In genomic region chr13:105502193-105502592, GRCh38 we compare ENCODE assay signal across 19 cellular contexts. TPM values are rescaled to one million over a fixed set of nuclear protein-coding genes. Genes with fewer than 3 reads are reported as not detected.
DNase-seq lines count a peak whose midpoint lies in the region; ATAC-seq, FAIRE-seq and TF ChIP-seq lines count a peak whose summit lies in the region.
"Had no signal": no experiment of that assay in that cellular context is flagged by ENCODE, and none has a peak within 500 bp of the region (broad histone marks: within the 10 kb centered on the region; RNA-seq: fewer than 3 reads in every experiment).

No MANE protein-coding gene starts in this region.

- H3K36me3 Mint-ChIP-seq in activated T-cell treated with anti-CD3 and anti-CD28 coated beads, Interleukin-2, amount 50 U/mL, for 4 hours (ENCODE audit: insufficient read depth): no peaks in the 10 kb centered on the region

- no peak for TF ChIP-seq CTCF in endothelial cell of umbilical vein (IDR thresholded peaks at IDR 0.05; ENCODE audit: extremely low read depth in 1 of 2, insufficient read depth in 1 of 2, low read depth in 1 of 2, low read length in 2 of 2)

- BruUV-seq in endothelial cell of umbilical vein (replicated peaks; lab: Mats Ljungman, UMichigan): no TSS peak

- no peaks in the 10 kb centered on the region for H3K27me3 Mint-ChIP-seq in activated T-cell treated with anti-CD3 and anti-CD28 coated beads, Interleukin-2, amount 50 U/mL, for 4 hours (ENCODE audit: low read depth)
- H3K27me3 Mint-ChIP-seq: CD4-positive, alpha-beta T cell had no signal

- H3K9ac ChIP-seq in endothelial cell of umbilical vein (replicated peaks; ENCODE audit: extremely low read depth, insufficient read depth, low read length): no peak overlapping the region
- H3K9ac ChIP-seq: BLaER1 had no signal

- H3K4me1 Mint-ChIP-seq in activated T-cell treated with anti-CD3 and anti-CD28 coated beads, Interleukin-2, amount 50 U/mL, for 4 hours (ENCODE audit: low read depth): no peaks in the 10 kb centered on the region

- no peaks in the 10 kb centered on the region for H3K27me3 ChIP-seq in endothelial cell of umbilical vein (ENCODE audit: control insufficient read depth in 2 of 2, insufficient read depth in 2 of 2, low read length in 2 of 2)
- H3K27me3 ChIP-seq: BLaER1 had no signal

- dilution Hi-C loops in endothelial cell of umbilical vein (cut with MboI; ENCODE audit: extremely low pct_ligation_motif_present, low sequenced_read_pairs): no loop called here

- H3K9me3 Mint-ChIP-seq in activated T-cell treated with anti-CD3 and anti-CD28 coated beads, Interleukin-2, amount 50 U/mL, for 4 hours: no peaks in the 10 kb centered on the region
- H3K9me3 Mint-ChIP-seq: CD4-positive, alpha-beta T cell had no signal

- H2AFZ ChIP-seq in endothelial cell of umbilical vein (ENCODE audit: low read depth, low read length): no peak overlapping the region

- intact Hi-C loops in endothelial cell of umbilical vein (cut with micrococcal nuclease): no loop called here

- H4K20me1 ChIP-seq in endothelial cell of umbilical vein (replicated peaks; ENCODE audit: control insufficient read depth, extremely low read depth, insufficient read depth, low read length): no peaks in the 10 kb centered on the region
- H4K20me1 ChIP-seq: BLaER1 had no signal

- no peak overlapping the region for H3K4me3 ChIP-seq in endothelial cell of umbilical vein (replicated peaks in 1 of 3; ENCODE audit: insufficient read depth in 1 of 3, low read depth in 1 of 3, low read length in 3 of 3)
- H3K4me3 ChIP-seq: BLaER1, GM12878 had no signal

- peaks cover 7% of the 10 kb centered on the region for H3K4me1 ChIP-seq in endothelial cell of umbilical vein (ENCODE audit: control insufficient read depth, extremely low read depth, insufficient read depth, low read length)
- H3K4me1 ChIP-seq: BLaER1 had no signal

- FAIRE-seq in H54 (lab: Jason Lieb, UNC): peak; percentile 30
- peak; percentile 4 for FAIRE-seq in endothelial cell of umbilical vein (lab: Jason Lieb, UNC)
- FAIRE-seq: GM12878 had no signal

- POLR2A ChIA-PET in endothelial cell of umbilical vein (lab: Charles Lee): interaction anchor here (0.7 kb wide), 1 partner anchor 1527 kb away, joined by 5 read pairs; no protein-coding TSS in a partner anchor

- no peaks in the 10 kb centered on the region for H3K36me3 ChIP-seq in endothelial cell of umbilical vein (ENCODE audit: control insufficient read depth in 2 of 2, extremely low read depth in 1 of 2, insufficient read depth in 2 of 2, low read length in 2 of 2)
- H3K36me3 ChIP-seq: BLaER1 had no signal

- ATAC-seq in GM18867 (IDR thresholded peaks at IDR 0.05; ENCODE audit: unreplicated experiment): no peak
- no peak for ATAC-seq in activated T-cell treated with anti-CD3 and anti-CD28 coated beads, Interleukin-2, amount 50 U/mL, for 4 hours
- ATAC-seq: GM12878, SK-N-SH treated with all-trans-retinoic acid at 6 μM for 48 hours had no signal

- H3K9me1 ChIP-seq in endothelial cell of umbilical vein (replicated peaks; ENCODE audit: control insufficient read depth, extremely low read depth, insufficient read depth, low read length): no peaks in the 10 kb centered on the region

- no peak overlapping the region for H3K4me2 ChIP-seq in endothelial cell of umbilical vein (ENCODE audit: insufficient read depth, low read length)
- H3K4me2 ChIP-seq: BLaER1 had no signal

- DNase-seq in H54 (ENCODE audit: insufficient read length, low spot score) (no peak), NCI-H1417 treated with DMSO at 0.1 percent for 48 hours (lab: John Stamatoyannopoulos, UW) (peak; percentile 5), endothelial cell of umbilical vein (ENCODE audit: low read depth, low spot score) (no peak), renal cortical epithelial cell (ENCODE audit: low read depth) (peak; percentile 49), EL (no peak)
- DNase-seq in activated T-cell treated with anti-CD3 and anti-CD28 coated beads, Interleukin-2, amount 50 U/mL, for 4 hours: no peak
- DNase-seq: CD4-positive, alpha-beta T cell; COR-L47; DMS79; GOT3; Kasumi-1; NCI-H510A treated with DMSO at 0.1 percent for 48 hours; NCI-H748 treated with DMSO at 0.1 percent for 48 hours; SIG-M5 had no signal

- TF ChIP-seq POLR2A in H54 (IDR thresholded peaks at IDR 0.05; ENCODE audit: low read depth, low read length) (no peak), endothelial cell of umbilical vein (IDR thresholded peaks at IDR 0.05; ENCODE audit: low read depth, low read length) (no peak)

- H3K79me2 ChIP-seq in endothelial cell of umbilical vein (ENCODE audit: control insufficient read depth, insufficient read depth, low read length): no peaks in the 10 kb centered on the region

- CTCF ChIA-PET in endothelial cell of umbilical vein (lab: Charles Lee): interaction anchor here (0.7 kb wide), 1 partner anchor 110 kb away, joined by 3 read pairs; no protein-coding TSS in a partner anchor

- H3K9me3 ChIP-seq in endothelial cell of umbilical vein (replicated peaks; ENCODE audit: control insufficient read depth, insufficient read depth, low read length): no peaks in the 10 kb centered on the region
- H3K9me3 ChIP-seq: BLaER1 had no signal

- H3K27ac ChIP-seq in endothelial cell of umbilical vein (ENCODE audit: insufficient read depth, low read depth, low read length): no peak overlapping the region
- H3K27ac ChIP-seq: BLaER1 had no signal

- H3K4me3 Mint-ChIP-seq in activated T-cell treated with anti-CD3 and anti-CD28 coated beads, Interleukin-2, amount 50 U/mL, for 4 hours: no peak overlapping the region
- H3K4me3 Mint-ChIP-seq: CD4-positive, alpha-beta T cell had no signal

TF ChIP-seq in endothelial cell of umbilical vein, 7 proteins besides CTCF, POLR2A, EP300 and RAD21:
- TF ChIP-seq JUN (IDR thresholded peaks at IDR 0.05; ENCODE audit: borderline replicate concordance, insufficient read depth, insufficient read length, low read depth) (no peak), FOS (IDR thresholded peaks at IDR 0.05; ENCODE audit: borderline replicate concordance, insufficient read depth, low read length) (no peak), MYC (IDR thresholded peaks at IDR 0.05; ENCODE audit: low read depth, low read length) (no peak), GATA2 (IDR thresholded peaks at IDR 0.05; ENCODE audit: insufficient read depth, insufficient read length, low read depth, low read length) (no peak), MAX (IDR thresholded peaks at IDR 0.05; ENCODE audit: insufficient read depth, insufficient read length) (no peak), POLR2AphosphoS5 (IDR thresholded peaks at IDR 0.05; ENCODE audit: insufficient read depth, low read depth, low read length) (no peak), EZH2 (IDR thresholded peaks at IDR 0.05; ENCODE audit: borderline replicate concordance, low read depth, low read length, severe bottlenecking) (no peak)

RNA-seq across cellular contexts. Expression of gene DAOA, which starts 36.3 kb away (rescaled TPM):
- total RNA-seq in endothelial cell of umbilical vein (not detected in 2 replicates), renal cortical epithelial cell (not detected in 2 replicates)
- not detected in 2 replicates for polyA plus RNA-seq in endothelial cell of umbilical vein
- polyA plus RNA-seq in endothelial cell of umbilical vein (2011; cell fraction: cytosol; rRNA removed): not detected in 2 replicates
- polyA plus RNA-seq in endothelial cell of umbilical vein (2011; cell fraction: nucleus; rRNA removed): not detected in 2 replicates
- polyA plus RNA-seq in endothelial cell of umbilical vein (2012): not detected in 2 replicates
- polyA minus RNA-seq in endothelial cell of umbilical vein: not detected in 2 replicates
- polyA minus RNA-seq in endothelial cell of umbilical vein (2011; cell fraction: cytosol; rRNA and poly(A)+ RNA removed): not detected
- not detected in 2 replicates for polyA minus RNA-seq in endothelial cell of umbilical vein (2011; cell fraction: nucleus; rRNA and poly(A)+ RNA removed)
- total RNA-seq in activated T-cell treated with anti-CD3 and anti-CD28 coated beads, Interleukin-2, amount 50 U/mL, for 4 hours: not detected
- total RNA-seq: CD4-positive, alpha-beta T cell; GM12878; MCF 10A had no signal
- polyA plus RNA-seq: GM12878 had no signal

Comparison
In these comparisons a context has a peak if more than half of its experiments do, and no peak if none do; other contexts are left out.
1. DNase-seq: peak in NCI-H1417 treated with DMSO at 0.1 percent for 48 hours (single experiment) and renal cortical epithelial cell (single experiment); none in H54 (single experiment), endothelial cell of umbilical vein (single experiment), activated T-cell treated with anti-CD3 and anti-CD28 coated beads, Interleukin-2, amount 50 U/mL, for 4 hours (single experiment) and EL (single experiment).